In genomic region chr19:6279931-6280591, GRCh38 we compare ENCODE assay signal across 8 cellular contexts. TPM values are rescaled to one million over a fixed set of nuclear protein-coding genes. Genes with fewer than 3 reads are reported as not detected.
DNase-seq lines count a peak whose midpoint lies in the region; ATAC-seq and TF ChIP-seq lines count a peak whose summit lies in the region.

Gene MLLT1 (minus strand): TSS chr19:6279975. CDS start chr19:6279784, 191 bp downstream.

- peaks cover 18% of the 10 kb centered on the region; the same call in 1 of the 2 replicates for H4K20me1 ChIP-seq in DOHH2 (ENCODE audit: control insufficient read depth, insufficient read depth, low read depth, low read length)

- H3K4me3 ChIP-seq in DOHH2 (ENCODE audit: low read length) (peak within 1 kb of the TSS; percentile 76), fibroblast of mammary gland (ENCODE audit: control insufficient read depth, low read depth, low read length) (peak within 1 kb of the TSS; percentile 80)

- peak; percentile 99 for DNase-seq in RWPE1 (ENCODE audit: low spot score)
- DNase-seq in fibroblast of mammary gland (ENCODE audit: low read depth), result peak; percentile 94
- peak; percentile 95 for DNase-seq in natural killer cell
- DNase-seq in stimulated activated naive CD4-positive, alpha-beta T cell (lab: John Stamatoyannopoulos, UW), result peak; percentile 86 to 92 (median 90)

- intact Hi-C loops in natural killer cell (cut with micrococcal nuclease), result loop anchor here (2.0 kb wide), 1 partner anchor 583 kb away; no protein-coding TSS in a partner anchor

- H3K9me2 ChIP-seq in DOHH2 (replicated peaks; ENCODE audit: control insufficient read depth, low read length), result no peaks in the 10 kb centered on the region

- H3K4me1 Mint-ChIP-seq in activated T-helper 17 cell treated with anti-CD3 and anti-CD28 coated beads, Interleukin-2, amount 50 U/mL, for 72 hours, result peaks cover 24% of the 10 kb centered on the region
- H3K4me1 Mint-ChIP-seq in natural killer cell, result peaks cover 33 to 40% of the 10 kb centered on the region in 2 donors

- no peaks in the 10 kb centered on the region; the same call in 1 of the 2 replicates for H3F3A ChIP-seq in DOHH2 (ENCODE audit: control insufficient read depth, insufficient read depth)

- H3K4me2 ChIP-seq in DOHH2 (ENCODE audit: low read length), result peak within 1 kb of the TSS; percentile 88

- CTCF ChIA-PET in RWPE1 (lab: Yijun Ruan, JAX), result interaction anchor here (0.6 to 0.7 kb wide), 2 partner anchors 348 to 416 kb away, joined by 3 read pairs; no protein-coding TSS in a partner anchor

- H3K27ac ChIP-seq in DOHH2 (ENCODE audit: low read depth, low read length) (no peak within 1 kb of the TSS), RWPE1 (peak within 1 kb of the TSS; percentile 100)

- peaks cover 22% of the 10 kb centered on the region for H3K36me3 ChIP-seq in DOHH2 (ENCODE audit: control insufficient read depth, low read length)

- H3K27me3 Mint-ChIP-seq in activated T-helper 17 cell treated with anti-CD3 and anti-CD28 coated beads, Interleukin-2, amount 50 U/mL, for 72 hours, result no peaks in the 10 kb centered on the region
- H3K27me3 Mint-ChIP-seq in natural killer cell (ENCODE audit: low read depth in 2 of 2), result no peaks in the 10 kb centered on the region

- peak; percentile 82 for ATAC-seq in GM21825 (IDR thresholded peaks at IDR 0.05; ENCODE audit: unreplicated experiment)
- ATAC-seq in activated T-helper 17 cell treated with anti-CD3 and anti-CD28 coated beads, Interleukin-2, amount 50 U/mL, for 72 hours (replicated peaks), result peak; percentile 99
- peak; percentile 94 to 96 (median 95) for ATAC-seq in natural killer cell

- peaks cover 22% of the 10 kb centered on the region for H3K4me1 ChIP-seq in DOHH2 (ENCODE audit: control insufficient read depth, low read length)

- POLR2A ChIA-PET in RWPE1 (lab: Yijun Ruan, JAX; ENCODE audit: low non-redundant PET), result no interaction called here

- H3K36me3 Mint-ChIP-seq in activated T-helper 17 cell treated with anti-CD3 and anti-CD28 coated beads, Interleukin-2, amount 50 U/mL, for 72 hours (ENCODE audit: low read depth), result peaks cover 16% of the 10 kb centered on the region
- no peaks in the 10 kb centered on the region for H3K36me3 Mint-ChIP-seq in natural killer cell

- TF ChIP-seq CTCF in DOHH2 (IDR thresholded peaks at IDR 0.05; ENCODE audit: low read depth, low read length, poor library complexity, severe bottlenecking) (peak; percentile 60), LNCAP (IDR thresholded peaks at IDR 0.05) (peak; percentile 79), RWPE1 (conservative IDR thresholded peaks at IDR 0.05; ENCODE audit: low read depth) (peak; percentile 90), fibroblast of mammary gland (conservative IDR thresholded peaks at IDR 0.05; ENCODE audit: control insufficient read depth, insufficient read depth, low read depth, low read length) (peak; percentile 28), natural killer cell (IDR thresholded peaks at IDR 0.05) (peak; percentile 87)

- H3K9me3 ChIP-seq in DOHH2 (ENCODE audit: control insufficient read depth, insufficient read depth, low read length), result no peaks in the 10 kb centered on the region

- H3K4me3 Mint-ChIP-seq in activated T-helper 17 cell treated with anti-CD3 and anti-CD28 coated beads, Interleukin-2, amount 50 U/mL, for 72 hours, result peak within 1 kb of the TSS; percentile 94
- H3K4me3 Mint-ChIP-seq in natural killer cell, result peak within 1 kb of the TSS; percentile 95

- H3K27me3 ChIP-seq in DOHH2 (ENCODE audit: control insufficient read depth, low read length), result no peaks in the 10 kb centered on the region

- peaks cover 44% of the 10 kb centered on the region for H3K79me2 ChIP-seq in DOHH2 (ENCODE audit: control insufficient read depth, low read length)

- no peaks in the 10 kb centered on the region for H3K9me3 Mint-ChIP-seq in activated T-helper 17 cell treated with anti-CD3 and anti-CD28 coated beads, Interleukin-2, amount 50 U/mL, for 72 hours
- H3K9me3 Mint-ChIP-seq in natural killer cell, result no peaks in the 10 kb centered on the region

- H3K27ac Mint-ChIP-seq in activated T-helper 17 cell treated with anti-CD3 and anti-CD28 coated beads, Interleukin-2, amount 50 U/mL, for 72 hours, result peak within 1 kb of the TSS; percentile 94
- peak within 1 kb of the TSS; percentile 89 to 91 for H3K27ac Mint-ChIP-seq in natural killer cell

RNA-seq across cellular contexts. Expression of gene MLLT1, which starts in this region (rescaled TPM):
- total RNA-seq in activated T-helper 17 cell treated with anti-CD3 and anti-CD28 coated beads, Interleukin-2, amount 50 U/mL, for 72 hours, result 10 to 100 TPM; 31.3 to 51.8 TPM
- total RNA-seq in natural killer cell, result 10 to 100 TPM; 30.2 to 43.8 (median 36.6) TPM

Comparison
In these comparisons a context has a peak if more than half of its experiments do, and no peak if none do; other contexts are left out.
1. CTCF ChIP-seq: peak in every context shown above with its lines; median percentile 90 in RWPE1; 87 in natural killer cell; 79 in LNCAP; 60 in DOHH2; 28 in fibroblast of mammary gland.